Comparison of ENCODE assay signal across 26 cellular contexts in genomic region chr10:32887481-32887880, GRCh38.
"Had no signal": no experiment of that assay in that cellular context is flagged by ENCODE, and none has a peak within 500 bp of the region (broad histone marks: within the 10 kb centered on the region; RNA-seq: fewer than 3 reads in every experiment).

No MANE protein-coding gene starts in this region.

- H3K9me3 ChIP-seq: breast epithelium, suprapubic skin, tibial artery had no signal

- ATAC-seq: activated CD4-positive, alpha-beta T cell treated with anti-CD3 and anti-CD28 coated beads for 36 hours; activated naive CD4-positive, alpha-beta T cell treated with anti-CD3 and anti-CD28 coated beads, Interleukin-2, amount 50 U/mL, for 72 hours; esophagus mucosa; left colon; naive thymus-derived CD4-positive, alpha-beta T cell; sciatic nerve; stimulated activated effector memory CD8-positive, alpha-beta T cell treated with anti-CD3 and anti-CD28 coated beads, Interleukin-12 subunit alpha, Interleukin-12 subunit beta, amount 100 ng/mL, for 72 hours had no signal

- H3K4me3 Mint-ChIP-seq: activated CD4-positive, alpha-beta T cell treated with anti-CD3 and anti-CD28 coated beads for 36 hours; activated T-cell treated with anti-CD3 and anti-CD28 coated beads, Interleukin-2, amount 50 U/mL, for 72 hours; naive thymus-derived CD4-positive, alpha-beta T cell; neural crest cell; stimulated activated effector memory CD8-positive, alpha-beta T cell treated with anti-CD3 and anti-CD28 coated beads, Interleukin-12 subunit alpha, Interleukin-12 subunit beta, amount 100 ng/mL, for 72 hours had no signal

- H3K4me1 Mint-ChIP-seq: neural crest cell had no signal

- H3K27me3 ChIP-seq: breast epithelium, suprapubic skin, tibial artery had no signal

- H3K4me1 ChIP-seq: breast epithelium, suprapubic skin, tibial artery had no signal

- H3K27ac ChIP-seq: breast epithelium, skin epidermis, suprapubic skin, tibial artery had no signal

- H3K27me3 Mint-ChIP-seq: activated CD4-positive, alpha-beta T cell treated with anti-CD3 and anti-CD28 coated beads for 36 hours; naive thymus-derived CD4-positive, alpha-beta T cell; progenitor cell of endocrine pancreas had no signal

- H3K36me3 ChIP-seq: breast epithelium, suprapubic skin, tibial artery had no signal

- H3K27ac Mint-ChIP-seq: activated CD4-positive, alpha-beta T cell treated with anti-CD3 and anti-CD28 coated beads for 36 hours; activated naive CD4-positive, alpha-beta T cell treated with anti-CD3 and anti-CD28 coated beads, Interleukin-2, amount 50 U/mL, for 72 hours; activated T-cell treated with anti-CD3 and anti-CD28 coated beads, Interleukin-2, amount 50 U/mL, for 72 hours; naive thymus-derived CD4-positive, alpha-beta T cell; progenitor cell of endocrine pancreas; stimulated activated effector memory CD8-positive, alpha-beta T cell treated with anti-CD3 and anti-CD28 coated beads, Interleukin-12 subunit alpha, Interleukin-12 subunit beta, amount 100 ng/mL, for 72 hours had no signal

- H3K36me3 Mint-ChIP-seq: activated naive CD4-positive, alpha-beta T cell treated with anti-CD3 and anti-CD28 coated beads, Interleukin-2, amount 50 U/mL, for 72 hours; stimulated activated effector memory CD8-positive, alpha-beta T cell treated with anti-CD3 and anti-CD28 coated beads, Interleukin-12 subunit alpha, Interleukin-12 subunit beta, amount 100 ng/mL, for 72 hours had no signal

- H3K9me3 Mint-ChIP-seq: activated naive CD4-positive, alpha-beta T cell treated with anti-CD3 and anti-CD28 coated beads, Interleukin-2, amount 50 U/mL, for 72 hours; activated T-cell treated with anti-CD3 and anti-CD28 coated beads, Interleukin-2, amount 50 U/mL, for 72 hours; naive thymus-derived CD4-positive, alpha-beta T cell; neural crest cell; stimulated activated effector memory CD8-positive, alpha-beta T cell treated with anti-CD3 and anti-CD28 coated beads, Interleukin-12 subunit alpha, Interleukin-12 subunit beta, amount 100 ng/mL, for 72 hours had no signal

- DNase-seq: activated CD4-positive, alpha-beta T cell treated with anti-CD3 and anti-CD28 coated beads for 36 hours; activated CD4-positive, alpha-beta T cell treated with anti-CD3 and anti-CD28 coated beads, Interleukin-2, amount 50 U/mL, for 4 hours; activated CD4-positive, CD25-positive, alpha-beta regulatory T cell; activated naive CD4-positive, alpha-beta T cell; activated T-cell treated with anti-CD3 and anti-CD28 coated beads for 4 hours; activated T-cell treated with anti-CD3 and anti-CD28 coated beads, Interleukin-2, amount 50 U/mL, for 72 hours; central memory CD4-positive, alpha-beta T cell; foreskin fibroblast; head of caudate nucleus; hippocampal formation; left colon; midbrain; naive thymus-derived CD4-positive, alpha-beta T cell; stimulated activated CD4-positive, alpha-beta T cell treated with anti-CD3 and anti-CD28 coated beads, Interleukin-12 subunit alpha, Interleukin-12 subunit beta, amount 100 ng/mL, for 4 hours; stimulated activated CD4-positive, alpha-beta T cell treated with anti-CD3 and anti-CD28 coated beads, Interleukin-4, amount 100 ng/mL, for 1 hour; T-helper 2 cell; tibial artery had no signal

- H3K4me3 ChIP-seq: breast epithelium, skin epidermis, suprapubic skin, tibial artery had no signal
